ENCODE assay signal across 8 cellular contexts in the genomic region with DNA sequence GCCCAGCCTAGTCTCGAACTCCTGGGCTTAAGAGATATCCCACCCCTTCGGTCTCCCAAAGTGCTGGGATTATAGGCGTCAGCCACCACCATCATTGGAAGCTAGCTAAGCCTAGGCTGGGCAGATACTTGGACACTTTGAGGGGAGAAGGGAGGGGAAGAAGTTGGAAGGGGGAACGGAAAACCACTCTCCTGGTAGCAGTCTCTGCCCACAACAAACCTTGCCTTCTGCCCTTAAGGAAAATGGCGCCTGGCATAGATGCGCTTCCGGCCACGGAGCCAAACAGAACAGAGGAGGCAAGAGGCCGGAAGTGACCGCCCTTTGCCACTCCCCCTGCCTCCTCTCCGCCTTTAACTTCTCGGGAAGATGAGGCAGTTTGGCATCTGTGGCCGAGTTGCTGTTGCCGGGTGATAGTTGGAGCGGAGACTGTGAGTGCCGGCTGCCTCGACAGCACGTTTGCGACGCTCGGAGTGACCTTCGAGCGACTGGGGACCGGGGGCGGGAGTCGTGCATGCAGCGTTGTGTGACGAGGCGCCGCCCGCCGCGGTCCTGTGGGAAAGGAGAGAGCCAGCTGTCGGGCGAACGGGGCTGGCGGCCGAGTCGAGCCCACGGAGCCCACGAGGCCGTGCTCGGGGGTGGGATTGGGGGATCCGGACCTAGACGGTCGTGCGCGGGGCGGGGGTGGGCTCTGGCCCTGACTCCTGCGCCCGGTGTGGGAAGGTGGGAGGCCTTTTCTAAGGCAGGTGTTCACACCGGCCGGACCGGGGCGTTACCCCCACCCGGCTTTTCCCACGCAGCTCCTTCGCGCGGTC. TPM values are rescaled to one million over a fixed set of nuclear protein-coding genes. Genes with fewer than 3 reads are reported as not detected.
DNase-seq lines count a peak whose midpoint lies in the region; ATAC-seq and TF ChIP-seq lines count a peak whose summit lies in the region.

Gene MFN1, plus strand, starts transcription at position 327 of the 812 bp plus-strand sequence. CDS start 1,143 bp downstream, outside the sequence.

- peak; percentile 93 for ATAC-seq in GM21529 (IDR thresholded peaks at IDR 0.05; ENCODE audit: unreplicated experiment)

- H3K27ac Mint-ChIP-seq in IgD-negative memory B cell = peak within 1 kb of the TSS; percentile 72 to 98 (median 84)

- no peaks in the 10 kb centered on the region for H3K9me3 ChIP-seq in mononuclear cell (ENCODE audit: low read depth, low read length)

- TF ChIP-seq CTCF in epithelial cell of esophagus (IDR thresholded peaks at IDR 0.05; ENCODE audit: insufficient read depth, low read depth, low read length, missing control alignments) = no peak

- H3K9me3 Mint-ChIP-seq in IgD-negative memory B cell = no peaks in the 10 kb centered on the region

- H3K27me3 Mint-ChIP-seq in IgD-negative memory B cell = no peaks in the 10 kb centered on the region

- H3K4me3 ChIP-seq in epithelial cell of esophagus (ENCODE audit: low read length) (peak within 1 kb of the TSS; percentile 81), mononuclear cell (ENCODE audit: low read length) (peak within 1 kb of the TSS; percentile 89)

- DNase-seq in DMS 273 treated with DMSO at 0.1 percent for 48 hours (lab: John Stamatoyannopoulos, UW) (peak; percentile 97), OCI-M2 (lab: John Stamatoyannopoulos, UW; ENCODE audit: unreplicated experiment) (peak; percentile 50), activated T-cell treated with anti-CD3 and anti-CD28 coated beads for 4 hours (peak; percentile 85), epithelial cell of esophagus (ENCODE audit: low read depth) (peak; percentile 97)
- peak; percentile 52 to 81 for DNase-seq in stimulated activated CD8-positive, alpha-beta memory T cell treated with anti-CD3 and anti-CD28 coated beads, Interleukin-4, amount 100 ng/mL, for 1 hour (ENCODE audit: low read depth in 2 of 2, low spot score in 1 of 2)

- peak within 1 kb of the TSS; percentile 92 to 100 (median 98) for H3K4me3 Mint-ChIP-seq in IgD-negative memory B cell

- no peaks in the 10 kb centered on the region for H3K27me3 ChIP-seq in mononuclear cell (ENCODE audit: insufficient read depth, low read length)

- no peaks in the 10 kb centered on the region for H3K36me3 Mint-ChIP-seq in IgD-negative memory B cell

- H3K4me1 ChIP-seq in mononuclear cell (ENCODE audit: insufficient read depth, low read length) = peaks cover 34% of the 10 kb centered on the region

- peaks cover 9 to 21% (median 15%) of the 10 kb centered on the region in 3 donors for H3K4me1 Mint-ChIP-seq in IgD-negative memory B cell

RNA-seq across cellular contexts. Expression of gene MFN1, which starts in this region (rescaled TPM):
- 12.8 TPM for polyA plus RNA-seq in IgD-negative memory B cell
- total RNA-seq in mononuclear cell = 47.9 TPM

Comparison
In these comparisons a context has a peak if more than half of its experiments do, and no peak if none do; other contexts are left out.
1. Peak in every context shown above with its lines: DNase-seq, ATAC-seq and H3K4me3 ChIP-seq.